8 cellular contexts compared by ENCODE assay signal in the genomic region with DNA sequence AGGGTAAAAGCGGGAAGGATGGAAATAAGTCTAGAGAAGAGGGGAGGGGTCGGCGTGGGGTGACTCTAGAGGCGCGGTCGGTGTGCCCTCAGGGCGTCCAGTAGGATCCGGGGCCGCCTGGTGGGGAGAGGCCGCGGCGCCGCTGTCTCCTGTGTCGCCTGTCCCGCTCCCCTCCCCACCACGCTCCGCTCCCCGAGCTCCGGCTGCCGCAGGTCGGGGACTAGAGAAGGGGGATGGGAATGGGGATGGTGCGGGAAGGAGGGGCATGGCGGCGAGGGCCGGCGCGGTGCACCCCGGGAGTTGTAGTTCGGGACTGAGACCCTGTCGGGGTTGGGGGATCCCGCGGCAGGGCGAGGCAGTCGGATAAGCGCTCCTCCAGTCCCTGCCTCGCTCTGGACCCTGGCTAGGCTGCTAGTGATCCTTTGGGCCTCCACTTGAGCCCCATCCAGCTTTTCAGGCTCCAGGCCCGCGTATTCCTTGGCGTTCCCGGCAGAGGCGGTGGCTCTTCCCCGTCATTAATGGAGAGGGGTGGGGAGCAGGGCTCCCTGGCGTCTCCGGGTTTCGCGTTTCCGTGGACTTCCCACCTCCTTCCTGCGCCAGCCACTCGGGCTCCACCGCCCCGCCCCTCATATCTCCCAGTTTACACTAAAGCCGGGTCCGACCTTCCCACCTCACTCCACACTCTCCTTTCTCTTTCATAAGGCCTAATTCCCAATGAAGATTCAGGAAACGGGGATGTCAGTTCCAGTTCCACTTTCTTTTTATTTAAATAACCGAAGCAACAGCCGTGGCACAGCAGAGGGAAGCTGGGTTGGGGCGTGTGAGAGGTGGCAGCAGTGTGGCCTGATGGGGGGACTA. TPM values are rescaled to one million over a fixed set of nuclear protein-coding genes. Genes with fewer than 3 reads are reported as not detected.
DNase-seq lines count a peak whose midpoint lies in the region; ATAC-seq and TF ChIP-seq lines count a peak whose summit lies in the region.

A gene with protein sequence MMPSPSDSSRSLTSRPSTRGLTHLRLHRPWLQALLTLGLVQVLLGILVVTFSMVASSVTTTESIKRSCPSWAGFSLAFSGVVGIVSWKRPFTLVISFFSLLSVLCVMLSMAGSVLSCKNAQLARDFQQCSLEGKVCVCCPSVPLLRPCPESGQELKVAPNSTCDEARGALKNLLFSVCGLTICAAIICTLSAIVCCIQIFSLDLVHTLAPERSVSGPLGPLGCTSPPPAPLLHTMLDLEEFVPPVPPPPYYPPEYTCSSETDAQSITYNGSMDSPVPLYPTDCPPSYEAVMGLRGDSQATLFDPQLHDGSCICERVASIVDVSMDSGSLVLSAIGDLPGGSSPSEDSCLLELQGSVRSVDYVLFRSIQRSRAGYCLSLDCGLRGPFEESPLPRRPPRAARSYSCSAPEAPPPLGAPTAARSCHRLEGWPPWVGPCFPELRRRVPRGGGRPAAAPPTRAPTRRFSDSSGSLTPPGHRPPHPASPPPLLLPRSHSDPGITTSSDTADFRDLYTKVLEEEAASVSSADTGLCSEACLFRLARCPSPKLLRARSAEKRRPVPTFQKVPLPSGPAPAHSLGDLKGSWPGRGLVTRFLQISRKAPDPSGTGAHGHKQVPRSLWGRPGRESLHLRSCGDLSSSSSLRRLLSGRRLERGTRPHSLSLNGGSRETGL (minus strand): TSS at position 241 of the 858 bp plus-strand sequence. CDS start 606 bp downstream, outside the sequence.

- peak within 1 kb of the TSS; percentile 38 to 95 (median 94) for H3K27ac ChIP-seq in spleen

- peak; percentile 49 for ATAC-seq in HG02870 (IDR thresholded peaks at IDR 0.05; ENCODE audit: unreplicated experiment)
- peak; percentile 66 for ATAC-seq in activated B cell treated with CpG ODN at 0.5 μM for 24 hours (ENCODE audit: low read depth)
- ATAC-seq in GM21576 (IDR thresholded peaks at IDR 0.05; ENCODE audit: unreplicated experiment) = no peak

- no peaks in the 10 kb centered on the region for H3K27me3 Mint-ChIP-seq in activated B cell treated with CpG ODN at 0.5 μM for 24 hours

- H3K4me3 Mint-ChIP-seq in activated B cell treated with CpG ODN at 0.5 μM for 24 hours = peak within 1 kb of the TSS; percentile 84

- peak within 1 kb of the TSS; percentile 53 for H3K27ac Mint-ChIP-seq in activated B cell treated with CpG ODN at 0.5 μM for 24 hours

- DNase-seq in NCI-H2227 (lab: John Stamatoyannopoulos, UW; ENCODE audit: unreplicated experiment) (peak; percentile 91), activated B cell treated with CpG ODN at 0.5 μM for 24 hours (peak; percentile 69), inferior parietal cortex (ENCODE audit: extremely low spot score) (peak; percentile 86), spleen (peak; percentile 95)
- peak; percentile 65 for DNase-seq in central memory CD4-positive, alpha-beta T cell

- peaks cover 40% of the 10 kb centered on the region for H3K36me3 Mint-ChIP-seq in activated B cell treated with CpG ODN at 0.5 μM for 24 hours (ENCODE audit: low read depth)

- CTCF ChIA-PET in activated B cell treated with CpG ODN at 0.5 μM for 24 hours (lab: Charles Lee) = interaction anchor here (1.4 to 2.0 kb wide), 3 partner anchors 31 to 68 kb away, joined by 3 to 6 read pairs (median 4); no protein-coding TSS in a partner anchor

- peak within 1 kb of the TSS; percentile 62 for H3K9ac ChIP-seq in ES-I3 (ENCODE audit: low read depth, low read length)

- no peaks in the 10 kb centered on the region for H3K27me3 ChIP-seq in spleen (replicated peaks in 1 of 7)

- intact Hi-C loops in activated B cell treated with CpG ODN at 0.5 μM for 24 hours (cut with micrococcal nuclease) = loop anchor here (1.0 to 10.0 kb wide), 4 partner anchors 11 to 799 kb away; a partner anchor contains a TSS
- intact Hi-C loops in spleen (cut with DNase I; ENCODE audit: low total_unique reads) = no loop called here

- no peaks in the 10 kb centered on the region for H3K9me3 Mint-ChIP-seq in activated B cell treated with CpG ODN at 0.5 μM for 24 hours

- H3K36me3 ChIP-seq in ES-I3 (ENCODE audit: insufficient read depth, low read length) = 0 out of 2 replicates have a peak, but pooled peaks cover 4% of the 10 kb centered on the region
- H3K36me3 ChIP-seq in spleen = peaks cover 0 to 46% (median 21%) of the 10 kb centered on the region in 6 donors

- peaks cover 3% of the 10 kb centered on the region; the same call in 1 of the 2 replicates for H3K4me1 ChIP-seq in ES-I3 (ENCODE audit: insufficient read depth, low read length)
- peaks cover 21 to 59% (median 37%) of the 10 kb centered on the region in 6 donors for H3K4me1 ChIP-seq in spleen

- H3K4me1 Mint-ChIP-seq in activated B cell treated with CpG ODN at 0.5 μM for 24 hours = peaks cover 37% of the 10 kb centered on the region

- POLR2A ChIA-PET in activated B cell treated with CpG ODN at 0.5 μM for 24 hours (lab: Charles Lee) = interaction anchor here (0.7 to 2.5 kb wide), 6 partner anchors 10 to 428 kb away, joined by 3 to 8 read pairs (median 4); a partner anchor contains a TSS

- peak within 1 kb of the TSS; percentile 62 to 94 (median 72) for H3K4me3 ChIP-seq in spleen

- peak in 1 of 3 donors; percentile 33 for TF ChIP-seq POLR2A in spleen (IDR thresholded peaks at IDR 0.05)

- no peaks in the 10 kb centered on the region for H3K9me3 ChIP-seq in ES-I3 (ENCODE audit: control insufficient read depth, insufficient read depth, low read length)
- no peaks in the 10 kb centered on the region for H3K9me3 ChIP-seq in spleen

- TF ChIP-seq CTCF in activated B cell treated with CpG ODN at 0.5 μM for 24 hours (IDR thresholded peaks at IDR 0.05) = no peak
- TF ChIP-seq CTCF in spleen (IDR thresholded peaks at IDR 0.05 in 8 of 11, conservative IDR thresholded peaks at IDR 0.05 in 3 of 11) = peak in 4 of 11 experiments; percentile 10 to 44 (median 28)

- 4 to 11% (median 7%) methylated on average over 49 to 57 of the region's 57 CpGs for WGBS in spleen, 5 donors

RNA-seq across cellular contexts. Expression of the gene that starts here (rescaled TPM):
- total RNA-seq in activated B cell treated with CpG ODN at 0.5 μM for 24 hours = 13.7 and 14.8 TPM in 2 replicates
- 10 to 100 TPM in 6 of 7 donors, 1 to 10 TPM in 1; 9.9 to 19.3 (median 15.6) TPM for total RNA-seq in spleen
- 10 to 100 TPM in 1 of 3 donors, 1 to 10 TPM in 2; 6.5 to 13.2 (median 9.4) TPM for polyA plus RNA-seq in spleen
